In the genomic region with DNA sequence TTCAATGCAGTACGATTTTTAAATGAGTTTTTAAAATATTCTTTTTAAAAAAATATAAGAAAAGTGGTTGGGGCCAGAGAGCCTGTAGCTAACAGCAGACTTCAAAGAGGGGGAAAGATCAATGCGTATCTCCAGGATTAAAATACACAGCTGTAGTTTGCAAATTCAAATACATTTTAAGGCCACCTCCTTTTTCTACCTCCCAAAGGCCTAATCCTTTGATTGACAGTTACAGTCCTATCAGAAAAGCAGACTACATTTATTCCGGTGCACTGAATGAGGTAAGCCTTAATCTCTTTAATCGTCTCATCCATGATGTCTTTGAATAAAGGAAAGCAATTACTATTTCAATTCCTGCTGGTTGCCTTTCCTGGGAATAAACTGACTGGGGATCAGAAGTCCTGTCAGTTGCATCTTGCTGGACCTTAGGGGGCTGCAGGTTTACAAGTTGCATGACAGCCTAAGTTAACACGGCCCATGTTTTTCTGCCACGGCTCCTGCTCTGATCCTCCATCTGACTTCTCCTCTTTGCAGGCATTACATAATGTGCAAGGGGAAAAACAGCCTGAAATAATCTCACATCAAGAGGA, we compare ENCODE assay signal across 29 cellular contexts. TPM values are rescaled to one million over a fixed set of nuclear protein-coding genes. Genes with fewer than 3 reads are reported as not detected.
"Had no signal": no experiment of that assay in that cellular context is flagged by ENCODE, and none has a peak within 500 bp of the region (broad histone marks: within the 10 kb centered on the region; RNA-seq: fewer than 3 reads in every experiment).

No MANE protein-coding gene starts in this region.

- H3K4me3 ChIP-seq: breast epithelium, hepatocyte, left ventricle myocardium inferior, lung, right lobe of liver, skin epidermis, testis, transverse colon had no signal

- DNase-seq: activated CD8-positive, alpha-beta memory T cell treated with anti-CD3 and anti-CD28 coated beads, Interleukin-2, amount 10 ng/mL, durations not matched to agents 7 days and 5 days; activated CD8-positive, alpha-beta T cell treated with anti-CD3 and anti-CD28 coated beads, Interleukin-2, amount 10 ng/mL, durations not matched to agents 7 days and 5 days; activated naive CD8-positive, alpha-beta T cell treated with anti-CD3 and anti-CD28 coated beads, Interleukin-2, amount 50 U/mL, for 24 hours; activated T-cell treated with anti-CD3 and anti-CD28 coated beads, Interleukin-2, amount 50 U/mL, for 48 hours; amygdala; central memory CD4-positive, alpha-beta T cell; dermis blood vessel endothelial cell; effector CD8-positive, alpha-beta T cell; islet precursor cell; left ventricle myocardium inferior; mesendoderm; natural killer cell; posterior cingulate gyrus; right lobe of liver; stimulated activated CD4-positive, alpha-beta T cell treated with anti-CD3 and anti-CD28 coated beads, Interleukin-12 subunit alpha, Interleukin-12 subunit beta, amount 100 ng/mL, for 4 hours; stimulated activated CD4-positive, alpha-beta T cell treated with anti-CD3 and anti-CD28 coated beads, Interleukin-4, amount 100 ng/mL, for 1 hour; stimulated activated naive CD8-positive, alpha-beta T cell treated with anti-CD3 and anti-CD28 coated beads, Interleukin-15, Interleukin-2, amounts not matched to agents 100 U/mL and 50 U/mL, for 24 hours; T1000; testis; transverse colon had no signal

- ATAC-seq: activated CD8-positive, alpha-beta memory T cell treated with anti-CD3 and anti-CD28 coated beads, Interleukin-2, amount 10 ng/mL, durations not matched to agents 7 days and 5 days; activated CD8-positive, alpha-beta T cell treated with anti-CD3 and anti-CD28 coated beads, Interleukin-2, amount 10 ng/mL, durations not matched to agents 7 days and 5 days; activated naive CD8-positive, alpha-beta T cell treated with anti-CD3 and anti-CD28 coated beads, Interleukin-2, amount 50 U/mL, for 24 hours; natural killer cell; right lobe of liver; stimulated activated naive CD8-positive, alpha-beta T cell treated with anti-CD3 and anti-CD28 coated beads, Interleukin-15, Interleukin-2, amounts not matched to agents 100 U/mL and 50 U/mL, for 24 hours had no signal

- H3K4me2 ChIP-seq: hepatocyte had no signal

- H3K4me1 ChIP-seq: breast epithelium, left ventricle myocardium inferior, right lobe of liver, testis, transverse colon had no signal

- H3K27ac ChIP-seq: breast epithelium, hepatocyte, left ventricle myocardium inferior, right lobe of liver, skin epidermis, testis, transverse colon had no signal

- H3K36me3 ChIP-seq: breast epithelium, left ventricle myocardium inferior, right lobe of liver, transverse colon had no signal

- H3K79me2 ChIP-seq: hepatocyte had no signal

- H2AFZ ChIP-seq: hepatocyte had no signal

- FAIRE-seq: colon, frontal cortex had no signal

- H3K27me3 ChIP-seq: hepatocyte, right lobe of liver, testis, transverse colon had no signal

- H3K9me3 ChIP-seq: breast epithelium, left ventricle myocardium inferior, right lobe of liver, testis, transverse colon had no signal

RNA-seq across cellular contexts. Expression of gene CADPS, which starts 51.7 kb away (rescaled TPM):
- total RNA-seq: activated CD8-positive, alpha-beta memory T cell treated with anti-CD3 and anti-CD28 coated beads, Interleukin-2, amount 10 ng/mL, durations not matched to agents 7 days and 5 days; activated CD8-positive, alpha-beta T cell treated with anti-CD3 and anti-CD28 coated beads, Interleukin-2, amount 10 ng/mL, durations not matched to agents 7 days and 5 days; activated T-helper 2 cell treated with anti-CD3 and anti-CD28 coated beads, Interferon-gamma antibody, Interleukin-2, Interleukin-4, amounts not matched to agents 10 μg/mL and 5 μg/mL and 100 μg/mL, durations not matched to agents 14 hours and 24 hours and 36 hours; dermis blood vessel endothelial cell; epithelial cell of proximal tubule; natural killer cell; osteoblast had no signal
